13 cellular contexts compared by ENCODE assay signal in the genomic region with DNA sequence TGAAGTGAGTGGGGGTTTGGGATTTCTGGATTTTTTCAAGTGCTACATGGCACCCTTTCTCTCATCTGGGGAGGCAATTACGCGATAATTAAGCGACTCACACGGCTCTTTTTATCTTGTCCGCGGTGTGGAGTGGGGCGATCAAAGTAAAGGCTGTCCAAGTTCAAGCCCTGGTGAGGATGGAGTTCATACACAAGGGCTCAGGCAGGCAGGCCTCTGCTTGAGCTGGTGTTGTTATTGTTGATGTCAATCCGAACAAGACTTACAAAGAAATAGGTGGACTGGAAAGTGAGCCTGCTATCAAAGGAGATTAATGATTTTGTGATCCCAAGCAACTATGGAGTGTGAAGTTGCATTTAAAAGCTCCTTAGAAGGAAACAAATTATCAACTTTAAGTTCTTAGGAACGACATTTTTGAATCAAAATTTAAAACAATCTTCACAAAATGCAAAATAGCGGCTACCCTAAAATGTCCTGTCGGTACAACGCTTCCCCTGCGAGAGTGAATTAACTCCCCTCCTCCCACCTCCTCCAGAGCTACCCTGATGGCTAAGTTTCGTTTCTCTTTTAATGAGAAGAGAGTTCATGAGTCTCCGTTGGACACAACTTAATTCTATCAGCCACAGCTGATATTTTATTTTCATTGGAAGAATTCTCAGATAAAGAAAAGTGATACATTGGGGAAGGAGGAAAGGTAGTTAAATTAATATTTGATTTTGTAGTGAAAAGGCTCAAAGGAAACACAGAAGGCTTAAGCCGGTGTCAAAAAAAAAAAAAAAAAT. TPM values are rescaled to one million over a fixed set of nuclear protein-coding genes. Genes with fewer than 3 reads are reported as not detected.
DNase-seq lines count a peak whose midpoint lies in the region; ATAC-seq, FAIRE-seq and TF ChIP-seq lines count a peak whose summit lies in the region.
"Had no signal": no experiment of that assay in that cellular context is flagged by ENCODE, and none has a peak within 500 bp of the region (broad histone marks: within the 10 kb centered on the region; RNA-seq: fewer than 3 reads in every experiment).

No MANE protein-coding gene starts in this region.

- peaks cover 46% of the 10 kb centered on the region for H3K4me1 ChIP-seq in HAP-1
- H3K4me1 ChIP-seq in H1 (replicated peaks in 1 of 4; ENCODE audit: control insufficient read depth in 3 of 4, insufficient read depth in 4 of 4, low read length in 3 of 4): peaks cover 7 to 32% (median 11%) of the 10 kb centered on the region in 4 experiments
- peaks cover 2% of the 10 kb centered on the region for H3K4me1 ChIP-seq in rectal smooth muscle tissue (ENCODE audit: control insufficient read depth, insufficient read depth, low read length)
- H3K4me1 ChIP-seq in OCI-LY7 (ENCODE audit: insufficient read depth, low read length, poor library complexity, severe bottlenecking): no peaks in the 10 kb centered on the region

- H2BK5ac ChIP-seq in H1 (ENCODE audit: low read depth, low read length): no peak overlapping the region

- H3K4me2 ChIP-seq in H1 (ENCODE audit: insufficient read depth in 1 of 2, low read depth in 2 of 2, low read length in 2 of 2) (peak overlapping the region; percentile 80 to 81), OCI-LY7 (ENCODE audit: low read length) (no peak overlapping the region)

- TF ChIP-seq CTCF in H1 (IDR thresholded peaks at IDR 0.05; ENCODE audit: control extremely low read depth in 1 of 3, insufficient read depth in 1 of 3, low read depth in 1 of 3, low read length in 3 of 3): no peak
- no peak for TF ChIP-seq CTCF in OCI-LY7 (conservative IDR thresholded peaks at IDR 0.05; ENCODE audit: low read length)

- H3K9me3 ChIP-seq in HAP-1 (no peaks in the 10 kb centered on the region), H1 (ENCODE audit: insufficient read depth in 2 of 2, low read depth in 1 of 2, low read length in 1 of 2) (no peaks in the 10 kb centered on the region), OCI-LY7 (ENCODE audit: low read length) (0 out of 2 replicates have a peak, but pooled peaks cover 4% of the 10 kb centered on the region)
- H3K9me3 ChIP-seq: thoracic aorta had no signal

- DNase-seq in HAP-1 (ENCODE audit: low spot score in 2 of 2) (peak; percentile 58 to 64), NCI-H2029 treated with DMSO at 0.1 percent for 48 hours (lab: John Stamatoyannopoulos, UW) (peak; percentile 92), H1 (ENCODE audit: low read depth in 1 of 2, low spot score in 2 of 2) (no peak), OCI-LY7 (ENCODE audit: low spot score) (no peak), caudate nucleus (lab: John Stamatoyannopoulos, UW) (no peak)
- DNase-seq: GOT3, islet precursor cell, RPMI8226 had no signal

- no peak overlapping the region for H4K5ac ChIP-seq in H1 (ENCODE audit: insufficient read length, low read depth, low read length)

- 7% methylated on average over 16 of the region's 16 CpGs; no CpG with 5 or more reads in 1 of the 2 experiments for WGBS in H1 (ENCODE audit: extremely low coverage in 1 of 2, insufficient coverage in 1 of 2, insufficient read length in 1 of 2, insufficient replicate concordance in 2 of 2, low coverage in 1 of 2, low lambda C conversion rate in 2 of 2, missing lambda C conversion rate in 1 of 2), 2 experiments

- H3K23me2 ChIP-seq in H1 (ENCODE audit: low read depth, low read length): peaks cover 10% of the 10 kb centered on the region; the same call in 1 of the 2 replicates

- POLR2A ChIA-PET in H1 (lab: Charles Lee; ENCODE audit: partially characterized antibody) (interaction anchor here (0.7 to 1.0 kb wide), 2 partner anchors 9 to 1186 kb away, joined by 3 to 4 read pairs; no protein-coding TSS in a partner anchor), OCI-LY7 (lab: Charles Lee) (interaction anchor here (0.7 to 1.6 kb wide), 2 partner anchors 13 to 213 kb away, joined by 3 to 6 read pairs; no protein-coding TSS in a partner anchor)

- no peak overlapping the region for H2AK5ac ChIP-seq in H1 (ENCODE audit: low read depth, low read length)

- no peaks in the 10 kb centered on the region for H3K79me2 ChIP-seq in H1 (ENCODE audit: control insufficient read depth in 1 of 2, insufficient read depth in 2 of 2, low read length in 2 of 2)
- H3K79me2 ChIP-seq in OCI-LY7 (ENCODE audit: insufficient read depth, low read depth, low read length): no peaks in the 10 kb centered on the region

- H3K23ac ChIP-seq in H1 (ENCODE audit: insufficient read length): no peak overlapping the region

- H3K27me3 ChIP-seq in HAP-1 (ENCODE audit: low read depth): no peaks in the 10 kb centered on the region
- peaks cover 67 to 100% (median 84%) of the 10 kb centered on the region in 4 experiments for H3K27me3 ChIP-seq in H1 (replicated peaks in 1 of 4; ENCODE audit: control insufficient read depth in 3 of 4, extremely low read depth in 1 of 4, insufficient read depth in 3 of 4, low read length in 3 of 4)
- H3K27me3 ChIP-seq in rectal smooth muscle tissue (ENCODE audit: control insufficient read depth, insufficient read depth, low read length): peaks cover 29% of the 10 kb centered on the region

- no peak for TF ChIP-seq POLR2A in H1 (IDR thresholded peaks at IDR 0.05; ENCODE audit: control extremely low read depth in 1 of 2, low read depth in 2 of 2, low read length in 2 of 2)

- H3K36me3 ChIP-seq in HAP-1 (replicated peaks) (peaks cover 22% of the 10 kb centered on the region), H1 (ENCODE audit: control insufficient read depth in 2 of 4, insufficient read depth in 4 of 4, low read length in 3 of 4) (no peaks in the 10 kb centered on the region; a peak in 1 of 8 replicates), rectal smooth muscle tissue (ENCODE audit: control insufficient read depth, insufficient read depth, low read length) (no peaks in the 10 kb centered on the region), OCI-LY7 (ENCODE audit: insufficient read depth, low read length) (no peaks in the 10 kb centered on the region)
- H3K36me3 ChIP-seq: thoracic aorta had no signal

- no peak overlapping the region for H2BK20ac ChIP-seq in H1 (ENCODE audit: low read length)

- CTCF ChIA-PET in H1 (lab: Charles Lee; ENCODE audit: partially characterized antibody) (interaction anchor here (0.6 to 5.1 kb wide), 13 partner anchors 9 to 1518 kb away, joined by 3 to 62 read pairs (median 3); a partner anchor contains a TSS), OCI-LY7 (lab: Charles Lee; ENCODE audit: unreplicated experiment) (no interaction called here)

- no peak for TF ChIP-seq EP300 in H1 (IDR thresholded peaks at IDR 0.05; ENCODE audit: borderline replicate concordance in 1 of 2, low read depth in 2 of 2, low read length in 2 of 2)

- H2BK15ac ChIP-seq in H1 (ENCODE audit: low read length): no peak overlapping the region

- in situ Hi-C loops in HAP-1 (cut with MboI; ENCODE audit: low sequenced_read_pairs): loop anchor here (10.0 kb wide), 1 partner anchor 334 kb away; no protein-coding TSS in a partner anchor

- H4K91ac ChIP-seq in H1 (replicated peaks; ENCODE audit: insufficient read length, low read length): no peak overlapping the region

- intact Hi-C loops in OCI-LY7 (cut with micrococcal nuclease; ENCODE audit: unreplicated experiment): no loop called here

- H4K8ac ChIP-seq in H1 (ENCODE audit: extremely low read depth, insufficient read depth, low read length): no peak overlapping the region

- no peak overlapping the region for H3K56ac ChIP-seq in H1 (replicated peaks; ENCODE audit: insufficient read length, low read depth, low read length)

- peak; percentile 65 for FAIRE-seq in H1 (lab: Jason Lieb, UNC)

- H4K20me1 ChIP-seq in H1 (replicated peaks in 1 of 2; ENCODE audit: control insufficient read depth in 1 of 2, insufficient read depth in 2 of 2, low read length in 2 of 2): peaks cover 14 to 17% of the 10 kb centered on the region in 2 experiments
- no peaks in the 10 kb centered on the region for H4K20me1 ChIP-seq in OCI-LY7 (ENCODE audit: insufficient read depth, low read length)

- no TSS peak for BruUV-seq in OCI-LY7 (replicated peaks; lab: Mats Ljungman, UMichigan)

- H3K27ac ChIP-seq in H1 (ENCODE audit: low read depth, low read length) (no peak overlapping the region), rectal smooth muscle tissue (ENCODE audit: low read depth, low read length) (no peak overlapping the region), OCI-LY7 (ENCODE audit: low read depth, low read length, poor library complexity, severe bottlenecking) (no peak overlapping the region), caudate nucleus (ENCODE audit: low read depth, low read length) (no peak overlapping the region)

- H3K4ac ChIP-seq in H1 (replicated peaks; ENCODE audit: insufficient read length, low read depth, low read length): no peak overlapping the region

- no peaks in the 10 kb centered on the region for H3K9me2 ChIP-seq in OCI-LY7 (ENCODE audit: insufficient read depth, low read length)

- no peak overlapping the region for H3K18ac ChIP-seq in H1 (ENCODE audit: extremely low read depth, low read length)

- H3K4me3 ChIP-seq in HAP-1 (peak overlapping the region; percentile 41), H1 (ENCODE audit: extremely low read depth in 1 of 4, insufficient read depth in 2 of 4, low read depth in 3 of 4, low read length in 4 of 4) (peak overlapping the region in 1 of 4 experiments; percentile 63; a peak in 2 of 8 replicates), rectal smooth muscle tissue (ENCODE audit: low read length) (peak overlapping the region; percentile 38), OCI-LY7 (ENCODE audit: low read depth, low read length, poor library complexity, severe bottlenecking) (no peak overlapping the region)
- H3K4me3 ChIP-seq: thoracic aorta had no signal

- no peak overlapping the region for H2BK12ac ChIP-seq in H1 (ENCODE audit: low read depth, low read length)

- no peak overlapping the region for H2BK120ac ChIP-seq in H1 (replicated peaks; ENCODE audit: low read depth, low read length)

- no peak for ATAC-seq in SK-N-SH treated with all-trans-retinoic acid at 6 μM for 48 hours
- no peak for ATAC-seq in GM21723 (IDR thresholded peaks at IDR 0.05; ENCODE audit: unreplicated experiment)

- H3K9ac ChIP-seq in H1 (replicated peaks in 1 of 4; ENCODE audit: extremely low read depth in 1 of 4, low read depth in 3 of 4, low read length in 3 of 4) (no peak overlapping the region), rectal smooth muscle tissue (ENCODE audit: low read length) (no peak overlapping the region)

- no peaks in the 10 kb centered on the region for H3K79me1 ChIP-seq in H1 (ENCODE audit: low read depth, low read length)

- TF ChIP-seq RAD21 in H1 (IDR thresholded peaks at IDR 0.05 in 1 of 2, conservative IDR thresholded peaks at IDR 0.05 in 1 of 2; ENCODE audit: low read depth in 2 of 2, low read length in 2 of 2): no peak

- H2AFZ ChIP-seq in H1 (ENCODE audit: low read length): no peak overlapping the region
- no peak overlapping the region for H2AFZ ChIP-seq in OCI-LY7 (ENCODE audit: low read length)

- H3K14ac ChIP-seq in H1 (ENCODE audit: insufficient read length): no peak overlapping the region

RNA-seq across cellular contexts. Expression of a gene that starts 5.9 kb away (rescaled TPM):
- 0.17 and 0.20 TPM in 2 replicates for total RNA-seq in H1 (2021; fragmentation: NEBNext Ultra II Directional; extraction: Animal tissue kit (Norgen Biotek cat#: 25700))
- 0.05 and 0.08 TPM in 2 replicates for polyA plus RNA-seq in H1 (2011; rRNA removed)
- 0.05 TPM for polyA plus RNA-seq in H1 (2011; cell fraction: cytosol; rRNA removed)
- not detected for polyA plus RNA-seq in H1 (2011; cell fraction: nucleus; rRNA removed)
- 0.08 to 0.19 TPM in 2 of 4 replicates, not detected in the others for polyA plus RNA-seq in H1 (2012, experiment 1 of 2)
- polyA plus RNA-seq in H1 (2012, experiment 2 of 2): 0.07 TPM
- 0.10 TPM for polyA plus RNA-seq in H1 (2013, experiment 1 of 2)
- polyA plus RNA-seq in H1 (2013, experiment 2 of 2): 0.06 TPM
- polyA minus RNA-seq in H1 (2011; rRNA and poly(A)+ RNA removed): 0.09 TPM in 1 of 2 replicates, not detected in the other
- not detected for polyA minus RNA-seq in H1 (2011; cell fraction: cytosol; rRNA and poly(A)+ RNA removed)
- 0.30 TPM for polyA minus RNA-seq in H1 (2011; cell fraction: nucleus; rRNA and poly(A)+ RNA removed)
- not detected in 2 replicates for total RNA-seq in OCI-LY7 (2014; rRNA removed; shearing (Covaris generic))
- not detected in 2 replicates for total RNA-seq in OCI-LY7 (2022)
- total RNA-seq: M059J, thoracic aorta had no signal

RNA-seq across cellular contexts. Expression of a gene that starts 6.3 kb away (rescaled TPM):
- total RNA-seq in H1 (2021; fragmentation: NEBNext Ultra II Directional; extraction: Animal tissue kit (Norgen Biotek cat#: 25700)): not detected in 2 replicates
- 0.02 and 0.05 TPM in 2 replicates for polyA plus RNA-seq in H1 (2011; rRNA removed)
- polyA plus RNA-seq in H1 (2011; cell fraction: cytosol; rRNA removed): 0.05 TPM
- 0.04 TPM for polyA plus RNA-seq in H1 (2011; cell fraction: nucleus; rRNA removed)
- 0.08 TPM in 1 of 4 replicates, not detected in the others for polyA plus RNA-seq in H1 (2012, experiment 1 of 2)
- not detected for polyA plus RNA-seq in H1 (2012, experiment 2 of 2)
- polyA plus RNA-seq in H1 (2013, experiment 1 of 2): 0.02 TPM
- polyA plus RNA-seq in H1 (2013, experiment 2 of 2): 0.09 TPM
- 0.05 TPM in 1 of 2 replicates, not detected in the other for polyA minus RNA-seq in H1 (2011; rRNA and poly(A)+ RNA removed)
- polyA minus RNA-seq in H1 (2011; cell fraction: cytosol; rRNA and poly(A)+ RNA removed): not detected
- polyA minus RNA-seq in H1 (2011; cell fraction: nucleus; rRNA and poly(A)+ RNA removed): 0.10 TPM
- not detected in 2 replicates for total RNA-seq in OCI-LY7 (2014; rRNA removed; shearing (Covaris generic))
- total RNA-seq in OCI-LY7 (2022): not detected in 2 replicates
- total RNA-seq: M059J had no signal

Comparison
In these comparisons a context has a peak if more than half of its experiments do, and no peak if none do; other contexts are left out.
1. DNase-seq: peak in HAP-1 (2 of 2) and NCI-H2029 treated with DMSO at 0.1 percent for 48 hours (single experiment); none in H1 (0 of 2), OCI-LY7 (single experiment) and caudate nucleus (0 of 61).